ENCODE assay signal across 18 cellular contexts in genomic region chr6:105824732-105825131, GRCh38.
A peak's percentile ranks its signal among the peaks of the same experiment; 100 is the strongest.
DNase-seq lines count a peak whose midpoint lies in the region; ATAC-seq, FAIRE-seq and TF ChIP-seq lines count a peak whose summit lies in the region.
"Had no signal": no experiment of that assay in that cellular context is flagged by ENCODE, and none has a peak within 500 bp of the region (broad histone marks: within the 10 kb centered on the region; RNA-seq: fewer than 3 reads in every experiment).

No MANE protein-coding gene starts in this region.

- ATAC-seq in GM21723 (IDR thresholded peaks at IDR 0.05; ENCODE audit: unreplicated experiment) (peak; percentile 79), psoas muscle (no peak)
- ATAC-seq: T-cell had no signal

- in situ Hi-C loops in GM13976 (cut with MboI; ENCODE audit: low sequenced_read_pairs, unreplicated experiment) = no loop called here

- intact Hi-C loops in psoas muscle (cut with DNase I) = no loop called here

- H3K9me3 ChIP-seq in osteoblast (ENCODE audit: low read depth, low read length) (no peaks in the 10 kb centered on the region), psoas muscle (peaks cover 4% of the 10 kb centered on the region)
- H3K9me3 ChIP-seq: testis had no signal

- H3K79me2 ChIP-seq in osteoblast (ENCODE audit: insufficient read depth, low read length) = no peaks in the 10 kb centered on the region

- peak overlapping the region; percentile 24 for H3K4me2 ChIP-seq in osteoblast (ENCODE audit: insufficient read depth, low read length)

- peak overlapping the region; percentile 28 for H3K27ac ChIP-seq in osteoblast (ENCODE audit: low read depth, low read length)
- H3K27ac ChIP-seq in psoas muscle = no peak overlapping the region
- no peak overlapping the region for H3K27ac ChIP-seq in substantia nigra (ENCODE audit: low read depth, low read length, poor library complexity, severe bottlenecking)
- H3K27ac ChIP-seq: cardiac muscle cell, epithelial cell of prostate, HL-60, skin epidermis, testis had no signal

- H4K20me1 ChIP-seq in osteoblast (ENCODE audit: insufficient read depth, low read length) = no peaks in the 10 kb centered on the region

- DNase-seq in GM13976 (ENCODE audit: low spot score) = peak; percentile 53
- peak; percentile 36 for DNase-seq in M059J (ENCODE audit: low read depth)
- DNase-seq in osteoblast (ENCODE audit: insufficient read length, low spot score, missing footprints) = peak; percentile 75
- DNase-seq in psoas muscle = no peak
- no peak for DNase-seq in GM19240 (ENCODE audit: insufficient read length, low spot score)
- no peak for DNase-seq in D721Med (ENCODE audit: insufficient read length, low spot score)
- no peak for DNase-seq in substantia nigra (lab: John Stamatoyannopoulos, UW)
- DNase-seq: activated CD4-positive, alpha-beta T cell treated with anti-CD3 and anti-CD28 coated beads for 48 hours; activated effector memory CD4-positive, alpha-beta T cell treated with Interleukin-2 at 50 U/mL for 16 hours; CD4-positive, alpha-beta memory T cell; HCEC 1CT; T-cell; testis had no signal

- peaks cover 9% of the 10 kb centered on the region for H3K4me1 ChIP-seq in osteoblast (ENCODE audit: insufficient read depth, low read length)
- H3K4me1 ChIP-seq in psoas muscle = no peaks in the 10 kb centered on the region
- H3K4me1 ChIP-seq: testis had no signal

- H3K36me3 ChIP-seq in osteoblast (ENCODE audit: insufficient read depth, low read length) (no peaks in the 10 kb centered on the region), psoas muscle (ENCODE audit: insufficient read depth in 1 of 2, low read depth in 1 of 2) (no peaks in the 10 kb centered on the region)
- H3K36me3 ChIP-seq: cardiac muscle cell had no signal

- no peak overlapping the region for H2AFZ ChIP-seq in osteoblast (ENCODE audit: low read length)

- TF ChIP-seq CTCF in GM13976 (IDR thresholded peaks at IDR 0.05; ENCODE audit: borderline replicate concordance, control extremely low read depth, extremely low read depth, insufficient read depth, missing control alignments) (no peak), osteoblast (IDR thresholded peaks at IDR 0.05; ENCODE audit: extremely low read depth, low read depth, low read length) (no peak), psoas muscle (IDR thresholded peaks at IDR 0.05) (no peak), D721Med (IDR thresholded peaks at IDR 0.05; ENCODE audit: insufficient read depth, missing control alignments) (no peak)

- FAIRE-seq in D721Med (lab: Jason Lieb, UNC) = no peak

- 90 to 96% (median 94%) methylated on average over 1 of the region's 1 CpG for WGBS in psoas muscle, 3 donors

- H3K4me3 ChIP-seq in osteoblast (ENCODE audit: insufficient read depth, low read length) = no peak overlapping the region
- H3K4me3 ChIP-seq in psoas muscle = no peak overlapping the region
- H3K4me3 ChIP-seq: cardiac muscle cell, skin epidermis, testis had no signal

- H3K27me3 ChIP-seq in osteoblast (ENCODE audit: insufficient read depth, low read length) (no peaks in the 10 kb centered on the region), psoas muscle (ENCODE audit: insufficient read depth in 3 of 3, low read length in 2 of 3) (no peaks in the 10 kb centered on the region)
- H3K27me3 ChIP-seq: cardiac muscle cell, testis had no signal

Comparison
In these comparisons a context has a peak if more than half of its experiments do, and no peak if none do; other contexts are left out.
1. DNase-seq: peak in GM13976 (single experiment), M059J (single experiment) and osteoblast (single experiment); none in psoas muscle (0 of 2), GM19240 (single experiment), D721Med (single experiment) and substantia nigra (0 of 49).